Comparison of ENCODE assay signal across 32 cellular contexts in genomic region chr22:22934543-22935055, GRCh38. TPM values are rescaled to one million over a fixed set of nuclear protein-coding genes. Genes with fewer than 3 reads are reported as not detected.
DNase-seq lines count a peak whose midpoint lies in the region; ATAC-seq, FAIRE-seq and TF ChIP-seq lines count a peak whose summit lies in the region.
"Had no signal": no experiment of that assay in that cellular context is flagged by ENCODE, and none has a peak within 500 bp of the region (broad histone marks: within the 10 kb centered on the region; RNA-seq: fewer than 3 reads in every experiment).

No MANE protein-coding gene starts in this region.

- BruUV-seq in GM12878 (replicated peaks; lab: Mats Ljungman, UMichigan): no TSS peak

- no peak for TF ChIP-seq RAD21 in GM12878 (IDR thresholded peaks at IDR 0.05; ENCODE audit: insufficient read depth, low read depth, low read length)

- ATAC-seq in GM12878 (peak; percentile 8), HG03469 (IDR thresholded peaks at IDR 0.05; ENCODE audit: unreplicated experiment) (no peak), gastroesophageal sphincter (no peak)
- ATAC-seq in stimulated activated effector memory CD8-positive, alpha-beta T cell treated with anti-CD3 and anti-CD28 coated beads, Interleukin-12 subunit alpha, Interleukin-12 subunit beta, amount 100 ng/mL, for 72 hours: no peak
- ATAC-seq: activated CD8-positive, alpha-beta T cell treated with anti-CD3 and anti-CD28 coated beads, Interleukin-2, amount 10 ng/mL, durations not matched to agents 7 days and 5 days; left lobe of liver had no signal

- H3K9me3 Mint-ChIP-seq in activated CD4-positive, alpha-beta T cell treated with anti-CD3 and anti-CD28 coated beads, Interleukin-2, amount 10 ng/mL, durations not matched to agents 7 days and 5 days: no peaks in the 10 kb centered on the region
- H3K9me3 Mint-ChIP-seq in stimulated activated effector memory CD8-positive, alpha-beta T cell treated with anti-CD3 and anti-CD28 coated beads, Interleukin-12 subunit alpha, Interleukin-12 subunit beta, amount 100 ng/mL, for 72 hours: no peaks in the 10 kb centered on the region
- H3K9me3 Mint-ChIP-seq in immature natural killer cell: no peaks in the 10 kb centered on the region
- H3K9me3 Mint-ChIP-seq: activated naive CD8-positive, alpha-beta T cell treated with anti-CD3 and anti-CD28 coated beads, Interleukin-2, amount 10 ng/mL, durations not matched to agents 7 days and 5 days; CD8-positive, alpha-beta memory T cell; mesothelial cell of epicardium; naive thymus-derived CD4-positive, alpha-beta T cell had no signal

- no peak for FAIRE-seq in GM12878 (lab: Jason Lieb, UNC)
- FAIRE-seq: astrocyte had no signal

- peak overlapping the region; percentile 73 for H3K27ac Mint-ChIP-seq in activated CD4-positive, alpha-beta T cell treated with anti-CD3 and anti-CD28 coated beads, Interleukin-2, amount 10 ng/mL, durations not matched to agents 7 days and 5 days
- peak overlapping the region; percentile 50 for H3K27ac Mint-ChIP-seq in stimulated activated effector memory CD8-positive, alpha-beta T cell treated with anti-CD3 and anti-CD28 coated beads, Interleukin-12 subunit alpha, Interleukin-12 subunit beta, amount 100 ng/mL, for 72 hours
- H3K27ac Mint-ChIP-seq in immature natural killer cell: no peak overlapping the region
- H3K27ac Mint-ChIP-seq: activated CD8-positive, alpha-beta T cell treated with anti-CD3 and anti-CD28 coated beads, Interleukin-2, amount 10 ng/mL, durations not matched to agents 7 days and 5 days; activated naive CD8-positive, alpha-beta T cell treated with anti-CD3 and anti-CD28 coated beads, Interleukin-2, amount 10 ng/mL, durations not matched to agents 7 days and 5 days; CD8-positive, alpha-beta memory T cell; mesothelial cell of epicardium; naive thymus-derived CD4-positive, alpha-beta T cell had no signal

- peaks cover 18% of the 10 kb centered on the region for H3K27me3 Mint-ChIP-seq in activated CD4-positive, alpha-beta T cell treated with anti-CD3 and anti-CD28 coated beads, Interleukin-2, amount 10 ng/mL, durations not matched to agents 7 days and 5 days
- H3K27me3 Mint-ChIP-seq in immature natural killer cell (ENCODE audit: low read depth in 3 of 3): peaks cover 0 to 2% (median 0%) of the 10 kb centered on the region in 3 donors
- H3K27me3 Mint-ChIP-seq: CD8-positive, alpha-beta memory T cell had no signal

- H3K9ac ChIP-seq in KMS-11: peak overlapping the region; percentile 23; the same call in 1 of the 2 replicates
- peak overlapping the region; percentile 74 for H3K9ac ChIP-seq in GM12878 (ENCODE audit: control insufficient read depth, insufficient read depth, low read length)

- DNase-seq in activated CD4-positive, alpha-beta T cell treated with anti-CD3 and anti-CD28 coated beads, Interleukin-2, amount 10 ng/mL, durations not matched to agents 7 days and 5 days: no peak
- no peak for DNase-seq in activated CD4-positive, alpha-beta T cell treated with anti-CD3 and anti-CD28 coated beads for 48 hours
- DNase-seq in GM12878 (ENCODE audit: low read depth, low spot score) (no peak), immature natural killer cell (no peak)
- no peak for DNase-seq in stimulated activated effector memory CD8-positive, alpha-beta T cell treated with anti-CD3 and anti-CD28 coated beads, Interleukin-12 subunit alpha, Interleukin-12 subunit beta, amount 100 ng/mL, for 72 hours (ENCODE audit: low spot score in 2 of 2)
- DNase-seq: 8988T; activated CD8-positive, alpha-beta T cell treated with anti-CD3 and anti-CD28 coated beads, Interleukin-2, amount 10 ng/mL, durations not matched to agents 7 days and 5 days; activated naive CD8-positive, alpha-beta T cell treated with anti-CD3 and anti-CD28 coated beads, Interleukin-2, amount 10 ng/mL, durations not matched to agents 7 days and 5 days; CD8-positive, alpha-beta memory T cell; DMS 273 treated with DMSO at 0.1 percent for 48 hours; HCEC 1CT; hypothalamus; naive thymus-derived CD4-positive, alpha-beta T cell; NCI-H1048; NCI-H187; NCI-H526; nucleus accumbens; stimulated activated CD4-positive, alpha-beta T cell treated with anti-CD3 and anti-CD28 coated beads, Interleukin-15, amount 100 ng/mL, for 24 hours; tibial artery had no signal

- SMC1A ChIA-PET in GM12878 (lab: Charles Lee; ENCODE audit: uncharacterized antibody, unreplicated experiment): interaction anchor here (1.1 to 15.9 kb wide), 10 partner anchors 10 to 766 kb away, joined by 3 to 154 read pairs (median 30); no protein-coding TSS in a partner anchor

- H2AFZ ChIP-seq in KMS-11 (ENCODE audit: low read depth) (no peak overlapping the region), GM12878 (ENCODE audit: control insufficient read depth, low read depth, low read length) (no peak overlapping the region)

- H3K79me2 ChIP-seq in KMS-11 (ENCODE audit: insufficient read depth, low read depth) (no peaks in the 10 kb centered on the region), GM12878 (ENCODE audit: control insufficient read depth, insufficient read depth, low read length) (peaks cover 54% of the 10 kb centered on the region)

- peaks cover 98% of the 10 kb centered on the region for H3K4me1 ChIP-seq in KMS-11 (ENCODE audit: low read depth, poor library complexity, severe bottlenecking)
- H3K4me1 ChIP-seq in GM12878 (ENCODE audit: control insufficient read depth, insufficient read depth, low read length): peaks cover 93% of the 10 kb centered on the region
- no peaks in the 10 kb centered on the region for H3K4me1 ChIP-seq in gastroesophageal sphincter
- H3K4me1 ChIP-seq: prostate gland, tibial artery had no signal

- POLR2A ChIA-PET in activated CD4-positive, alpha-beta T cell treated with anti-CD3 and anti-CD28 coated beads, Interleukin-2, amount 10 ng/mL, durations not matched to agents 7 days and 5 days (lab: Charles Lee): no interaction called here
- POLR2A ChIA-PET in GM12878 (lab: Charles Lee): interaction anchor here (1.6 to 10.1 kb wide), 5 partner anchors 33 to 823 kb away, joined by 4 to 153 read pairs (median 38); no protein-coding TSS in a partner anchor

- H3K27ac ChIP-seq in KMS-11 (peak overlapping the region; percentile 80), GM12878 (ENCODE audit: control insufficient read depth, insufficient read depth) (peak overlapping the region; percentile 99), gastroesophageal sphincter (no peak overlapping the region)
- H3K27ac ChIP-seq: prostate gland, SJSA1, tibial artery had no signal

- no peak for TF ChIP-seq EP300 in GM12878 (IDR thresholded peaks at IDR 0.05; ENCODE audit: borderline replicate concordance in 1 of 2, control insufficient read depth in 1 of 2, low read depth in 2 of 2, low read length in 2 of 2)
- TF ChIP-seq EP300 in gastroesophageal sphincter (IDR thresholded peaks at IDR 0.05): no peak

- TF ChIP-seq POLR2A in GM12878 (IDR thresholded peaks at IDR 0.05; ENCODE audit: low read depth, low read length) (no peak; the same call in 1 of the 2 replicates), gastroesophageal sphincter (IDR thresholded peaks at IDR 0.05) (no peak)

- H3K4me2 ChIP-seq in KMS-11 (peak overlapping the region; percentile 80), GM12878 (ENCODE audit: control insufficient read depth, insufficient read depth) (peak overlapping the region; percentile 51)

- no peaks in the 10 kb centered on the region for H3K27me3 ChIP-seq in KMS-11 (ENCODE audit: insufficient read depth, low read depth)
- H3K27me3 ChIP-seq in GM12878 (replicated peaks in 1 of 2; ENCODE audit: control insufficient read depth in 2 of 2, insufficient read depth in 2 of 2, low read length in 1 of 2): no peaks in the 10 kb centered on the region
- peaks cover 22% of the 10 kb centered on the region for H3K27me3 ChIP-seq in gastroesophageal sphincter
- H3K27me3 ChIP-seq: SJSA1 had no signal

- CTCF ChIA-PET in activated CD4-positive, alpha-beta T cell treated with anti-CD3 and anti-CD28 coated beads, Interleukin-2, amount 10 ng/mL, durations not matched to agents 7 days and 5 days (lab: Charles Lee): no interaction called here
- CTCF ChIA-PET in GM12878 (lab: Yijun Ruan, JAX): interaction anchor here (1.1 to 21.7 kb wide), 7 partner anchors 8 to 739 kb away, joined by 5 to 551 read pairs (median 57); no protein-coding TSS in a partner anchor

- H3K4me3 ChIP-seq in KMS-11 (IDR thresholded peaks at IDR 0.05; ENCODE audit: insufficient read depth, low read depth, low read length) (no peak overlapping the region), GM12878 (no peak overlapping the region), gastroesophageal sphincter (no peak overlapping the region)
- H3K4me3 ChIP-seq: prostate gland, SJSA1, tibial artery had no signal

- H3K36me3 ChIP-seq in KMS-11 (ENCODE audit: insufficient read depth) (no peaks in the 10 kb centered on the region), GM12878 (ENCODE audit: control insufficient read depth in 2 of 2, insufficient read depth in 2 of 2, low read length in 1 of 2) (no peaks in the 10 kb centered on the region), gastroesophageal sphincter (no peaks in the 10 kb centered on the region)
- H3K36me3 ChIP-seq: prostate gland, SJSA1, tibial artery had no signal

- TF ChIP-seq CTCF in KMS-11 (conservative IDR thresholded peaks at IDR 0.05; ENCODE audit: low read depth, low read length) (no peak), GM12878 (IDR thresholded peaks at IDR 0.05 in 2 of 3, conservative IDR thresholded peaks at IDR 0.05 in 1 of 3; ENCODE audit: control insufficient read depth in 2 of 3, extremely low read depth in 1 of 3, insufficient read depth in 1 of 3, low read depth in 3 of 3, low read length in 3 of 3) (no peak), gastroesophageal sphincter (IDR thresholded peaks at IDR 0.05) (no peak)

- in situ Hi-C loops in GM12878 (cut with MboI): no loop called here

- RAD21 ChIA-PET in GM12878 (lab: Charles Lee; ENCODE audit: unreplicated experiment): interaction anchor here (0.9 to 16.2 kb wide), 12 partner anchors 21 to 904 kb away, joined by 3 to 255 read pairs (median 8); no protein-coding TSS in a partner anchor

- 56% methylated on average over 11 of the region's 11 CpGs for WGBS in GM12878 (ENCODE audit: insufficient coverage, insufficient replicate concordance, low lambda C conversion rate, missing lambda C conversion rate)
- 63% methylated on average over 5 of the region's 11 CpGs; no CpG with 5 or more reads in 1 of the 2 donors for WGBS in gastroesophageal sphincter (ENCODE audit: low coverage in 1 of 2), 2 donors

- H3K36me3 Mint-ChIP-seq in activated CD4-positive, alpha-beta T cell treated with anti-CD3 and anti-CD28 coated beads, Interleukin-2, amount 10 ng/mL, durations not matched to agents 7 days and 5 days (ENCODE audit: low read depth): no peaks in the 10 kb centered on the region
- H3K36me3 Mint-ChIP-seq in stimulated activated effector memory CD8-positive, alpha-beta T cell treated with anti-CD3 and anti-CD28 coated beads, Interleukin-12 subunit alpha, Interleukin-12 subunit beta, amount 100 ng/mL, for 72 hours: no peaks in the 10 kb centered on the region
- no peaks in the 10 kb centered on the region for H3K36me3 Mint-ChIP-seq in immature natural killer cell
- H3K36me3 Mint-ChIP-seq: activated naive CD8-positive, alpha-beta T cell treated with anti-CD3 and anti-CD28 coated beads, Interleukin-2, amount 10 ng/mL, durations not matched to agents 7 days and 5 days; CD8-positive, alpha-beta memory T cell; mesothelial cell of epicardium; naive thymus-derived CD4-positive, alpha-beta T cell had no signal

- peaks cover 15% of the 10 kb centered on the region for H3K4me1 Mint-ChIP-seq in activated CD4-positive, alpha-beta T cell treated with anti-CD3 and anti-CD28 coated beads, Interleukin-2, amount 10 ng/mL, durations not matched to agents 7 days and 5 days
- H3K4me1 Mint-ChIP-seq in stimulated activated effector memory CD8-positive, alpha-beta T cell treated with anti-CD3 and anti-CD28 coated beads, Interleukin-12 subunit alpha, Interleukin-12 subunit beta, amount 100 ng/mL, for 72 hours: peaks cover 32% of the 10 kb centered on the region
- H3K4me1 Mint-ChIP-seq in immature natural killer cell: peaks cover 5 to 7% of the 10 kb centered on the region in 2 donors
- H3K4me1 Mint-ChIP-seq: mesothelial cell of epicardium had no signal

- H4K20me1 ChIP-seq in KMS-11 (ENCODE audit: insufficient read depth): no peaks in the 10 kb centered on the region
- no peaks in the 10 kb centered on the region for H4K20me1 ChIP-seq in GM12878 (ENCODE audit: control insufficient read depth, insufficient read depth)

- no peaks in the 10 kb centered on the region; the same call in 2 of the 3 replicates for H3K9me3 ChIP-seq in GM12878 (replicated peaks; ENCODE audit: control insufficient read depth, insufficient read depth, low read length)
- no peaks in the 10 kb centered on the region for H3K9me3 ChIP-seq in gastroesophageal sphincter
- H3K9me3 ChIP-seq: prostate gland, SJSA1, tibial artery had no signal

- H3K4me3 Mint-ChIP-seq in activated CD4-positive, alpha-beta T cell treated with anti-CD3 and anti-CD28 coated beads, Interleukin-2, amount 10 ng/mL, durations not matched to agents 7 days and 5 days: no peak overlapping the region
- H3K4me3 Mint-ChIP-seq in stimulated activated effector memory CD8-positive, alpha-beta T cell treated with anti-CD3 and anti-CD28 coated beads, Interleukin-12 subunit alpha, Interleukin-12 subunit beta, amount 100 ng/mL, for 72 hours: no peak overlapping the region
- H3K4me3 Mint-ChIP-seq in immature natural killer cell: no peak overlapping the region
- H3K4me3 Mint-ChIP-seq: activated CD8-positive, alpha-beta T cell treated with anti-CD3 and anti-CD28 coated beads, Interleukin-2, amount 10 ng/mL, durations not matched to agents 7 days and 5 days; activated naive CD8-positive, alpha-beta T cell treated with anti-CD3 and anti-CD28 coated beads, Interleukin-2, amount 10 ng/mL, durations not matched to agents 7 days and 5 days; CD8-positive, alpha-beta memory T cell; mesothelial cell of epicardium; naive thymus-derived CD4-positive, alpha-beta T cell had no signal

- intact Hi-C loops in GM12878 (cut with micrococcal nuclease; ENCODE audit: unreplicated experiment): loop anchor here (1.0 kb wide), 2 partner anchors 32 to 78 kb away; no protein-coding TSS in a partner anchor

RNA-seq across cellular contexts. Expression of gene IGLL5, which starts 47.0 kb away (rescaled TPM):
- not detected for total RNA-seq in activated CD4-positive, alpha-beta T cell treated with anti-CD3 and anti-CD28 coated beads, Interleukin-2, amount 10 ng/mL, durations not matched to agents 7 days and 5 days
- total RNA-seq in GM12878 (2013; cell fraction: nucleolus; rRNA removed): not detected in 2 replicates
- not detected in 2 replicates for total RNA-seq in GM12878 (2014; rRNA removed)
- not detected in 2 replicates for total RNA-seq in GM12878 (2014; rRNA removed; fragmentation: Illumina TruSeq; extraction: Trizol)
- not detected in 2 replicates for total RNA-seq in GM12878 (2021)
- not detected for polyA plus RNA-seq in GM12878 (2011; ENCODE audit: low read depth)
- polyA plus RNA-seq in GM12878 (2011; rRNA removed): not detected in 2 replicates
- not detected in 2 replicates for polyA plus RNA-seq in GM12878 (2011; cell fraction: cytosol; rRNA removed)
- polyA plus RNA-seq in GM12878 (2011; cell fraction: nucleus; rRNA removed): not detected in 2 replicates
- polyA plus RNA-seq in GM12878 (2012): 0.39 and 0.48 TPM in 2 replicates
- polyA plus RNA-seq in GM12878 (2014; fragmentation: Illumina TruSeq; extraction: Trizol): not detected in 2 replicates
- polyA plus RNA-seq in GM12878 (2014; fragmentation: Nextera tagmentation; extraction: Ambion mirVana): not detected
- polyA plus RNA-seq in GM12878 (2014; rRNA removed): not detected in 2 replicates
- not detected for polyA plus RNA-seq in GM12878 (2016; fragmentation: Nextera tagmentation; extraction: Ambion mirVana)
- polyA minus RNA-seq in GM12878 (2011; rRNA and poly(A)+ RNA removed): not detected in 2 replicates
- polyA minus RNA-seq in GM12878 (2011; cell fraction: cytosol; rRNA and poly(A)+ RNA removed): not detected in 2 replicates
- not detected in 2 replicates for polyA minus RNA-seq in GM12878 (2011; cell fraction: nucleus; rRNA and poly(A)+ RNA removed)
- 1 to 10 TPM in 1 of 4 donors, not detected in 3; 4.1 TPM for total RNA-seq in gastroesophageal sphincter
- under 1 TPM in 2 of 3 donors, not detected in 1; 0.26 to 0.59 TPM for polyA plus RNA-seq in immature natural killer cell
- total RNA-seq: activated CD8-positive, alpha-beta T cell treated with anti-CD3 and anti-CD28 coated beads, Interleukin-2, amount 10 ng/mL, durations not matched to agents 7 days and 5 days; activated naive CD8-positive, alpha-beta T cell treated with anti-CD3 and anti-CD28 coated beads, Interleukin-2, amount 10 ng/mL, durations not matched to agents 7 days and 5 days; astrocyte; cardiac septum; CD8-positive, alpha-beta memory T cell; dermis microvascular lymphatic vessel endothelial cell; fibroblast of lung; LHCN-M2; mesothelial cell of epicardium; prostate gland; SJSA1; T-helper 1 cell treated with Interleukin-12 subunit alpha and Interleukin-12 subunit beta and Interleukin-4 antibody, amounts not matched to agents 30 ng/mL and 1 ng/mL, for 36 hours had no signal
- polyA plus RNA-seq: CD8-positive, alpha-beta memory T cell; fibroblast of lung had no signal

Comparison
In these comparisons a context has a peak if more than half of its experiments do, and no peak if none do; other contexts are left out.
1. H3K27ac Mint-ChIP-seq: peak in activated CD4-positive, alpha-beta T cell treated with anti-CD3 and anti-CD28 coated beads, Interleukin-2, amount 10 ng/mL, durations not matched to agents 7 days and 5 days (single experiment) and stimulated activated effector memory CD8-positive, alpha-beta T cell treated with anti-CD3 and anti-CD28 coated beads, Interleukin-12 subunit alpha, Interleukin-12 subunit beta, amount 100 ng/mL, for 72 hours (single experiment); none in immature natural killer cell (0 of 6).
2. H3K27ac ChIP-seq: peak in KMS-11 (single experiment) and GM12878 (single experiment); none in gastroesophageal sphincter (0 of 4).